Comparison of ENCODE assay signal across 1 cellular context in the genomic region with DNA sequence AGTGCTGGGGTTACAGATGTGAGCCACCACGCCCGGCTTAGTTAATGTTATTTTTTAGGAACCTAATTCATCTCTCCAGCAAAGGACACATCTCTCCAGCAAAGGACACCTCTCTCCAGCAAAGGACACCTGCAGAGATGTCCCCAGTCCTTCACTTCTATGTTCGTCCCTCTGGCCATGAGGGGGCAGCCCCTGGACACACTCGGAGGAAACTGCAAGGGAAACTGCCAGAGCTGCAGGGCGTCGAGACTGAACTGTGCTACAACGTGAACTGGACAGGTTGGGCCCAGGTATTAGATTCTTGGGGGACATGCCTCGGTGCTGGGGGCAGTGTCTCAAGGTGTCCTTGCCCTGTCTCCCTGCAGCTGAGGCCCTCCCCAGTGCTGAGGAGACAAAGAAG.
TF ChIP-seq lines count a peak whose summit lies in the region.

No MANE protein-coding gene starts in this region.

TF ChIP-seq in liver, 16 proteins besides CTCF, POLR2A, EP300 and RAD21 (continued from another document):
- TF ChIP-seq, protein P1, sequence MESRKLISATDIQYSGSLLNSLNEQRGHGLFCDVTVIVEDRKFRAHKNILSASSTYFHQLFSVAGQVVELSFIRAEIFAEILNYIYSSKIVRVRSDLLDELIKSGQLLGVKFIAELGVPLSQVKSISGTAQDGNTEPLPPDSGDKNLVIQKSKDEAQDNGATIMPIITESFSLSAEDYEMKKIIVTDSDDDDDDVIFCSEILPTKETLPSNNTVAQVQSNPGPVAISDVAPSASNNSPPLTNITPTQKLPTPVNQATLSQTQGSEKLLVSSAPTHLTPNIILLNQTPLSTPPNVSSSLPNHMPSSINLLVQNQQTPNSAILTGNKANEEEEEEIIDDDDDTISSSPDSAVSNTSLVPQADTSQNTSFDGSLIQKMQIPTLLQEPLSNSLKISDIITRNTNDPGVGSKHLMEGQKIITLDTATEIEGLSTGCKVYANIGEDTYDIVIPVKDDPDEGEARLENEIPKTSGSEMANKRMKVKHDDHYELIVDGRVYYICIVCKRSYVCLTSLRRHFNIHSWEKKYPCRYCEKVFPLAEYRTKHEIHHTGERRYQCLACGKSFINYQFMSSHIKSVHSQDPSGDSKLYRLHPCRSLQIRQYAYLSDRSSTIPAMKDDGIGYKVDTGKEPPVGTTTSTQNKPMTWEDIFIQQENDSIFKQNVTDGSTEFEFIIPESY (IDR thresholded peaks at IDR 0.05): no peak
- TF ChIP-seq NR2F2 (IDR thresholded peaks at IDR 0.05) (no peak), HNF4G (IDR thresholded peaks at IDR 0.05) (no peak), TAF1 (conservative IDR thresholded peaks at IDR 0.05) (no peak), SP1 (IDR thresholded peaks at IDR 0.05) (no peak), FOXA2 (IDR thresholded peaks at IDR 0.05) (no peak), GABPA (IDR thresholded peaks at IDR 0.05 in 1 of 2, conservative IDR thresholded peaks at IDR 0.05 in 1 of 2) (no peak), YY1 (IDR thresholded peaks at IDR 0.05) (no peak)
- TF ChIP-seq, protein P2, sequence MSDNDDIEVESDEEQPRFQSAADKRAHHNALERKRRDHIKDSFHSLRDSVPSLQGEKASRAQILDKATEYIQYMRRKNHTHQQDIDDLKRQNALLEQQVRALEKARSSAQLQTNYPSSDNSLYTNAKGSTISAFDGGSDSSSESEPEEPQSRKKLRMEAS (IDR thresholded peaks at IDR 0.05): no peak
